8 cellular contexts compared by ENCODE assay signal in the genomic region with DNA sequence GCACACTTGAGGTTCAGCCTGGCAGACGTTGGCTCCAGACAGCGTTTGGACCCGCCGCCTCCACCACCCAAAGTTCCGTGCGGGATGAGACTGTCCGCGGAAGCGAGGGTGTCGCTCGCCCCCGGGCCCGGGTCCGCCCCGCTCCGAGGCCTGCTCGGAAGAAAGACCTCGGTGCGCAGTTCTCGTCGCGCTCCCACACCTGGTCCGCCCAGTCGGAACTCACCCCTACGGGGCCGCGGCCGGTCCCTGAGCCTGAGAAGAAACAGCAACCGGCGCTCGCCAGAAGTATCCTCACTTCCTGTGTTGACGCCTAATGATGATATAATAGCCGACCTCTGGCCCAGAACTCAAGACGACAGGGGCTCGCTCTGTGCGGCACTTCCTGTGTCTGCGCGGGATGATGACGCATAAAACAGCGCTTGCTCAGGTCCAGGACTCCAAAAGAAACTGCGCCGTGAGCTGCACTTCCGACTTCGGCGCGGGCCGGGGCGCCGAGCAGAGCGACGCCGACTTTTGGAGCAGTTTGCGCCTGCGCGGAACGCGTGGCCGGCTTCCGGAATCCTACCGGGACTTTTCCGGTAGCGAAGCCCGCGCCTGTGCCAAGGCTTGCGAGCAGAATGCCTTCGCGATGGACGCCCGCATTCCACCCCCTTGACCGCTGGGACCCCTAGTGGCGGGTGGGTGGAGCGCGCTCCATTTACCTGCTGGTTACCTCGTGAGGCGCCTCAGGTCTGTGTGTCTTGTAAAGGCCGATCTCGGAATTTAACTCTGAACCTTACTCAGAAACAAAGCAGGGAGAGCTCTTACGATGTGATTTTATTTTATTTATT. TPM values are rescaled to one million over a fixed set of nuclear protein-coding genes. Genes with fewer than 3 reads are reported as not detected.
DNase-seq lines count a peak whose midpoint lies in the region; ATAC-seq and TF ChIP-seq lines count a peak whose summit lies in the region.
"Not testable (repeated sequence)": the region's sequence is repeated elsewhere in the genome, so short reads cannot be mapped to it uniquely, and the experiment has no call there.

TSS of gene CDK11A (minus strand) at position 323 of the 830 bp plus-strand sequence. CDS start 1,539 bp downstream, outside the sequence.

- not testable (repeated sequence) for H4K20me1 ChIP-seq in PC-9 (ENCODE audit: insufficient read depth)

- peak; percentile 65 for TF ChIP-seq CTCF in PC-9 (conservative IDR thresholded peaks at IDR 0.05)

- not testable (repeated sequence) for H3K36me3 ChIP-seq in PC-9 (ENCODE audit: low read depth); esophagus (ENCODE audit: control insufficient read depth in 2 of 2, insufficient read depth in 2 of 2, low read length in 1 of 2)
- peaks cover 14% of the 10 kb centered on the region for H3K36me3 ChIP-seq in muscle layer of colon (ENCODE audit: insufficient read depth, low read length)

- H3K4me3 ChIP-seq in PC-9 (peak within 1 kb of the TSS; percentile 63), esophagus (ENCODE audit: low read depth in 1 of 2, low read length in 2 of 2) (peak within 1 kb of the TSS; percentile 50 to 75), muscle layer of colon (ENCODE audit: low read depth in 1 of 2, low read length in 2 of 2) (peak within 1 kb of the TSS; percentile 49 to 50)

- 0 out of 2 replicates have a peak, but pooled peaks have one; percentile 0 for TF ChIP-seq RAD21 in Ishikawa (IDR thresholded peaks at IDR 0.05; ENCODE audit: low read depth)

- peak within 1 kb of the TSS; percentile 85 for H3K27ac ChIP-seq in PC-9
- peak within 1 kb of the TSS; percentile 83 to 95 for H3K27ac ChIP-seq in esophagus (ENCODE audit: low read depth in 2 of 2, low read length in 1 of 2)
- H3K27ac ChIP-seq in muscle layer of colon (ENCODE audit: low read depth, low read length), result peak within 1 kb of the TSS; percentile 68

- H3K9me3 ChIP-seq in PC-9 (ENCODE audit: insufficient read depth, low read depth); esophagus (ENCODE audit: control insufficient read depth in 2 of 2, insufficient read depth in 1 of 2, low read depth in 1 of 2, low read length in 1 of 2); muscle layer of colon (ENCODE audit: low read length): not testable (repeated sequence)

- H2AFZ ChIP-seq in PC-9, result peak within 1 kb of the TSS; percentile 81; the same call in 1 of the 2 replicates

- peak within 1 kb of the TSS; percentile 63 for H3K4me2 ChIP-seq in PC-9

- TF ChIP-seq EP300 in Ishikawa (IDR thresholded peaks at IDR 0.05; ENCODE audit: borderline replicate concordance), result not testable (repeated sequence)

- not testable (repeated sequence) for H3K79me2 ChIP-seq in PC-9 (ENCODE audit: low read depth)

- not testable (repeated sequence) for H3K9ac ChIP-seq in muscle layer of colon (ENCODE audit: low read length)

- H3K9me2 ChIP-seq in PC-9 (ENCODE audit: insufficient read depth), result not testable (repeated sequence)

- intact Hi-C loops in PC-9 (cut with micrococcal nuclease; ENCODE audit: unreplicated experiment), result loop anchor here (5.0 kb wide), 1 partner anchor 67 kb away; the partner anchor contains the start of gene CDK11B

- peak; percentile 89 for ATAC-seq in GM21576 (IDR thresholded peaks at IDR 0.05; ENCODE audit: unreplicated experiment)

- not testable (repeated sequence) for H3F3A ChIP-seq in PC-9 (ENCODE audit: insufficient read depth, low read depth)

- not testable (repeated sequence) for H3K4me1 ChIP-seq in PC-9 (replicated peaks; ENCODE audit: insufficient read depth); esophagus (ENCODE audit: control insufficient read depth in 2 of 2, insufficient read depth in 2 of 2, low read length in 1 of 2); muscle layer of colon (ENCODE audit: insufficient read depth, low read length)

- CTCF ChIA-PET in PC-9 (lab: Charles Lee), result not testable (repeated sequence)

- H3K27me3 ChIP-seq in PC-9 (ENCODE audit: insufficient read depth, low read depth); esophagus (ENCODE audit: control insufficient read depth in 1 of 2, insufficient read depth in 2 of 2, low read length in 2 of 2); muscle layer of colon (ENCODE audit: control insufficient read depth in 1 of 2, insufficient read depth in 2 of 2, low read length in 2 of 2): not testable (repeated sequence)

- not testable (repeated sequence) for BruUV-seq in PC-9 (replicated peaks; lab: Mats Ljungman, UMichigan)

- POLR2A ChIA-PET in PC-9 (lab: Charles Lee; ENCODE audit: unreplicated experiment), result interaction anchor here (0.5 to 0.7 kb wide), 2 partner anchors 159 to 325 kb away, joined by 4 to 11 read pairs; partner anchors contain the start of gene CCNL2

- DNase-seq in DMS153 treated with DMSO at 0.1 percent for 48 hours (lab: John Stamatoyannopoulos, UW; ENCODE audit: unreplicated experiment) (peak; percentile 99), PC-9 (peak; percentile 96 to 98)
- peak; percentile 96 for DNase-seq in activated T-cell treated with anti-CD3 and anti-CD28 coated beads, Interleukin-2, amount 50 U/mL, for 1 hour
- peak; percentile 97 for DNase-seq in stimulated activated CD8-positive, alpha-beta memory T cell treated with anti-CD3 and anti-CD28 coated beads, Interleukin-7, amount 100 ng/mL, for 24 hours (ENCODE audit: low read depth)

- 1% methylated on average over 37 to 58 of the region's 78 CpGs for WGBS in esophagus, 2 donors

TF ChIP-seq in Ishikawa, 13 proteins besides CTCF, POLR2A, EP300 and RAD21:
- TF ChIP-seq USF1 (IDR thresholded peaks at IDR 0.05) (0 out of 2 replicates have a peak, but pooled peaks have one; percentile 38), CREB1 (IDR thresholded peaks at IDR 0.05; ENCODE audit: low read depth) (peak; percentile 99), MAX (IDR thresholded peaks at IDR 0.05) (peak; percentile 69), TEAD4 (IDR thresholded peaks at IDR 0.05) (0 out of 2 replicates have a peak, but pooled peaks have one; percentile 7), FOXM1 (IDR thresholded peaks at IDR 0.05; ENCODE audit: borderline replicate concordance, low read depth) (0 out of 2 replicates have a peak, but pooled peaks have one; percentile 15)

RNA-seq across cellular contexts. Expression of gene CDK11A, which starts in this region (rescaled TPM):
- total RNA-seq in PC-9 (2021), result 36.2 and 42.2 TPM in 2 replicates
- polyA plus RNA-seq in esophagus, result 10 to 100 TPM; 15.4 to 56.7 TPM

Comparison
In these comparisons a context has a peak if more than half of its experiments do, and no peak if none do; other contexts are left out.
1. Peak in every context shown above with its lines: DNase-seq, ATAC-seq, H3K4me3 ChIP-seq and H3K27ac ChIP-seq.